Comparison of ENCODE assay signal across 10 cellular contexts in the genomic region with DNA sequence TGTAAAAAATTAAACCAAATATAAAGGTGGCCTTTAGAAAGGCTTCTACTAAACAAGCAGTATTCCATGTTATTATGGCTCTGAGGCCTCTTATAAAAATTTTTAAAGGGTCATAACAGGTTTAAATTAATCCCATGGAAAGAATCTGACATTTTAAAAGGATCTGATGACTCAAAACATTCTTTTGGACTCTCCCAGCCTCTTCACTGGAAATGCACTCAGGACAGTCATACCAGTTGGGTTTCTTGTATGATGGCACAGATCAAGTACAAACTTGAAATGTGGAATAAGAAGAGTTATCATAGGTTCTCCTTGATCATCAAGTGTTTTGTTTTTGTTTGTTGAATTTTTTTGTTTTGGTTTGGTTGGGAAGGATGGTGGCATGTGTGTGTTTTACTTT. TPM values are rescaled to one million over a fixed set of nuclear protein-coding genes. Genes with fewer than 3 reads are reported as not detected.
DNase-seq lines count a peak whose midpoint lies in the region; TF ChIP-seq lines count a peak whose summit lies in the region.
"Had no signal": no experiment of that assay in that cellular context is flagged by ENCODE, and none has a peak within 500 bp of the region (broad histone marks: within the 10 kb centered on the region; RNA-seq: fewer than 3 reads in every experiment).

No MANE protein-coding gene starts in this region.

- no peak overlapping the region for H3K4me3 ChIP-seq in AG10803 (ENCODE audit: low read length)

- DNase-seq in AG10803 (ENCODE audit: low read depth), result peak; percentile 79
- peak; percentile 74 for DNase-seq in LHCN-M2 (ENCODE audit: low read depth)
- DNase-seq in dedifferentiated amniotic fluid mesenchymal stem cell (ENCODE audit: extremely low spot score), result peak; percentile 61
- DNase-seq in myocyte (ENCODE audit: low read depth), result peak; percentile 66
- no peak for DNase-seq in HuH-7.5 (ENCODE audit: low spot score)
- DNase-seq in NCI-H774 (lab: John Stamatoyannopoulos, UW), result no peak
- DNase-seq in superior temporal gyrus (ENCODE audit: extremely low spot score), result no peak
- no peak for DNase-seq in activated effector memory CD4-positive, alpha-beta T cell treated with Interleukin-2 at 50 U/mL for 16 hours
- DNase-seq: KG1, NCI-H748 treated with DMSO at 0.1 percent for 48 hours had no signal

- no peak for TF ChIP-seq CTCF in AG10803 (conservative IDR thresholded peaks at IDR 0.05; ENCODE audit: low read length)

RNA-seq across cellular contexts. Expression of a gene that starts 50.8 kb away (rescaled TPM):
- total RNA-seq in LHCN-M2 (2014; rRNA removed), result 15.4 and 19.7 TPM in 2 replicates
- polyA plus RNA-seq in LHCN-M2 (2012), result 13.3 TPM
- total RNA-seq in myocyte, result 13.7 and 14.5 TPM in 2 replicates
- 14.4 TPM for polyA plus RNA-seq in myocyte (2012)

Comparison
In these comparisons a context has a peak if more than half of its experiments do, and no peak if none do; other contexts are left out.
1. DNase-seq: peak in AG10803 (single experiment), LHCN-M2 (single experiment), dedifferentiated amniotic fluid mesenchymal stem cell (single experiment) and myocyte (single experiment); none in HuH-7.5 (single experiment), NCI-H774 (single experiment), superior temporal gyrus (single experiment) and activated effector memory CD4-positive, alpha-beta T cell treated with Interleukin-2 at 50 U/mL for 16 hours (single experiment).